In genomic region chr22:36373258-36373579, GRCh38 we compare ENCODE assay signal across 1 cellular context.
TF ChIP-seq lines count a peak whose summit lies in the region.

No MANE protein-coding gene starts in this region.

TF ChIP-seq in H1, 55 proteins besides CTCF, POLR2A, EP300 and RAD21 (continued from another document):
- TF ChIP-seq CHD7 (IDR thresholded peaks at IDR 0.05; ENCODE audit: insufficient replicate concordance, low read length), result no peak
- no peak for TF ChIP-seq ASH2L (IDR thresholded peaks at IDR 0.05; ENCODE audit: low read length)
